Comparison of ENCODE assay signal across 1 cellular context in the genomic region with DNA sequence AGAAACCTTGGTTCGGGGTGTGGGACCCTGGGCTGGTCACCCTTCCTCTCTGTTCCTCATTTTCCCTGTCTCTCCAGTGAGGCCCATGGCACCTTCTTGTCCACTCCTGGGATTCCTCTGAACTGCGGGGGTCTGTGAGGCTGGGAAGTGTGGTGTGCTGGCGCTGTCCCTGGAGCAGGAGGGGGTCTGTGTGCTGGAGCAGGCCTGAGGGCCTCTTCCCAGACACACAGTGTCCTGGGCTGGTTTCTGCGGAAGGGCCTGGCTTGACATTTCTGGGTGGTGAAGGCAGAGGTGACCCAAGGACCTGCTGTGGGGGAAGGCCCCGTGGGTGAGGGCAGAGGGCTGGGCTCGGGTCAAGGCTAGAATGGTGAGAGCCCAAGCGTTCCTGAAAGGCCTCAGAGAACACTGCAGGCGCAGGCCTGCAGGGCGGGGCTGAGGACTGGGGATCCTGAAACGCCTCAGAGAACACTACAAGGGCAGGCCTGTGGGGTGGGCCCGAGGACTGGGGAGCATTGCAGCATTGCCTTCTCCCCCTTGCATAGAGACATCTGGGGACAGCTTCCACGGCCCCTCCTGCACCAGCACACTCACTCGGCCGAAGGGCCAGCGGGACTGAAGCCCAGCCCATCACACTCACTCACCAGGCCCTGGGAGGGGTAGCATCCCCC.
TF ChIP-seq lines count a peak whose summit lies in the region.

No MANE protein-coding gene starts in this region.

TF ChIP-seq in HepG2, 621 proteins besides CTCF, POLR2A, EP300 and RAD21 (continued from another document and continues in another):
- TF ChIP-seq, protein P1, sequence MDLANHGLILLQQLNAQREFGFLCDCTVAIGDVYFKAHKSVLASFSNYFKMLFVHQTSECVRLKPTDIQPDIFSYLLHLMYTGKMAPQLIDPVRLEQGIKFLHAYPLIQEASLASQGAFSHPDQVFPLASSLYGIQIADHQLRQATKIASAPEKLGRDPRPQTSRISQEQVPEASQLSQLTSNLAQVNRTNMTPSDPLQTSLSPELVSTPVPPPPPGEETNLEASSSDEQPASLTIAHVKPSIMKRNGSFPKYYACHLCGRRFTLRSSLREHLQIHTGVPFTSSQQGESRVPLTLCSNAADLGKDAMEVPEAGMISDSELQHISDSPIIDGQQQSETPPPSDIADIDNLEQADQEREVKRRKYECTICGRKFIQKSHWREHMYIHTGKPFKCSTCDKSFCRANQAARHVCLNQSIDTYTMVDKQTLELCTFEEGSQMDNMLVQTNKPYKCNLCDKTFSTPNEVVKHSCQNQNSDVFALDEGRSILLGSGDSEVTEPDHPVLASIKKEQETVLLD (CRISPR knock-in tag; IDR thresholded peaks at IDR 0.05; ENCODE audit: low read depth): no peak
- TF ChIP-seq, protein P2, sequence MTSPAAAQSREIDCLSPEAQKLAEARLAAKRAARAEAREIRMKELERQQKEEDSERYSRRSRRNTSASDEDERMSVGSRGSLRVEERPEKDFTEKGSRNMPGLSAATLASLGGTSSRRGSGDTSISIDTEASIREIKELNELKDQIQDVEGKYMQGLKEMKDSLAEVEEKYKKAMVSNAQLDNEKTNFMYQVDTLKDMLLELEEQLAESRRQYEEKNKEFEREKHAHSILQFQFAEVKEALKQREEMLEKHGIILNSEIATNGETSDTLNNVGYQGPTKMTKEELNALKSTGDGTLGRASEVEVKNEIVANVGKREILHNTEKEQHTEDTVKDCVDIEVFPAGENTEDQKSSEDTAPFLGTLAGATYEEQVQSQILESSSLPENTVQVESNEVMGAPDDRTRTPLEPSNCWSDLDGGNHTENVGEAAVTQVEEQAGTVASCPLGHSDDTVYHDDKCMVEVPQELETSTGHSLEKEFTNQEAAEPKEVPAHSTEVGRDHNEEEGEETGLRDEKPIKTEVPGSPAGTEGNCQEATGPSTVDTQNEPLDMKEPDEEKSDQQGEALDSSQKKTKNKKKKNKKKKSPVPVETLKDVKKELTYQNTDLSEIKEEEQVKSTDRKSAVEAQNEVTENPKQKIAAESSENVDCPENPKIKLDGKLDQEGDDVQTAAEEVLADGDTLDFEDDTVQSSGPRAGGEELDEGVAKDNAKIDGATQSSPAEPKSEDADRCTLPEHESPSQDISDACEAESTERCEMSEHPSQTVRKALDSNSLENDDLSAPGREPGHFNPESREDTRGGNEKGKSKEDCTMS (CRISPR knock-in tag; conservative IDR thresholded peaks at IDR 0.05): no peak
- no peak for TF ChIP-seq SOX13 (IDR thresholded peaks at IDR 0.05)
- peak in 1 of 2 experiments; percentile 47; a peak in 2 of 4 replicates for TF ChIP-seq SOX13 (CRISPR knock-in tag; conservative IDR thresholded peaks at IDR 0.05 in 1 of 2, IDR thresholded peaks at IDR 0.05 in 1 of 2)
- no peak for TF ChIP-seq MAFF (IDR thresholded peaks at IDR 0.05; ENCODE audit: low read depth, low read length)
- peak; percentile 50 for TF ChIP-seq AGO2 (optimal IDR thresholded peaks at IDR 0.05; ENCODE audit: low read depth, low read length)
- TF ChIP-seq, protein P3, sequence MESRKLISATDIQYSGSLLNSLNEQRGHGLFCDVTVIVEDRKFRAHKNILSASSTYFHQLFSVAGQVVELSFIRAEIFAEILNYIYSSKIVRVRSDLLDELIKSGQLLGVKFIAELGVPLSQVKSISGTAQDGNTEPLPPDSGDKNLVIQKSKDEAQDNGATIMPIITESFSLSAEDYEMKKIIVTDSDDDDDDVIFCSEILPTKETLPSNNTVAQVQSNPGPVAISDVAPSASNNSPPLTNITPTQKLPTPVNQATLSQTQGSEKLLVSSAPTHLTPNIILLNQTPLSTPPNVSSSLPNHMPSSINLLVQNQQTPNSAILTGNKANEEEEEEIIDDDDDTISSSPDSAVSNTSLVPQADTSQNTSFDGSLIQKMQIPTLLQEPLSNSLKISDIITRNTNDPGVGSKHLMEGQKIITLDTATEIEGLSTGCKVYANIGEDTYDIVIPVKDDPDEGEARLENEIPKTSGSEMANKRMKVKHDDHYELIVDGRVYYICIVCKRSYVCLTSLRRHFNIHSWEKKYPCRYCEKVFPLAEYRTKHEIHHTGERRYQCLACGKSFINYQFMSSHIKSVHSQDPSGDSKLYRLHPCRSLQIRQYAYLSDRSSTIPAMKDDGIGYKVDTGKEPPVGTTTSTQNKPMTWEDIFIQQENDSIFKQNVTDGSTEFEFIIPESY (CRISPR knock-in tag; IDR thresholded peaks at IDR 0.05): no peak
- peak; percentile 74; the same call in 1 of the 2 replicates for TF ChIP-seq HNRNPL (IDR thresholded peaks at IDR 0.05; ENCODE audit: low read depth, low read length)
- TF ChIP-seq SRSF1 (optimal IDR thresholded peaks at IDR 0.05; ENCODE audit: low read depth, low read length): peak; percentile 50
- TF ChIP-seq, protein P4, sequence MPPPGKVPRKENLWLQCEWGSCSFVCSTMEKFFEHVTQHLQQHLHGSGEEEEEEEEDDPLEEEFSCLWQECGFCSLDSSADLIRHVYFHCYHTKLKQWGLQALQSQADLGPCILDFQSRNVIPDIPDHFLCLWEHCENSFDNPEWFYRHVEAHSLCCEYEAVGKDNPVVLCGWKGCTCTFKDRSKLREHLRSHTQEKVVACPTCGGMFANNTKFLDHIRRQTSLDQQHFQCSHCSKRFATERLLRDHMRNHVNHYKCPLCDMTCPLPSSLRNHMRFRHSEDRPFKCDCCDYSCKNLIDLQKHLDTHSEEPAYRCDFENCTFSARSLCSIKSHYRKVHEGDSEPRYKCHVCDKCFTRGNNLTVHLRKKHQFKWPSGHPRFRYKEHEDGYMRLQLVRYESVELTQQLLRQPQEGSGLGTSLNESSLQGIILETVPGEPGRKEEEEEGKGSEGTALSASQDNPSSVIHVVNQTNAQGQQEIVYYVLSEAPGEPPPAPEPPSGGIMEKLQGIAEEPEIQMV (CRISPR knock-in tag; IDR thresholded peaks at IDR 0.05; ENCODE audit: low read depth): no peak
- TF ChIP-seq, protein P5, sequence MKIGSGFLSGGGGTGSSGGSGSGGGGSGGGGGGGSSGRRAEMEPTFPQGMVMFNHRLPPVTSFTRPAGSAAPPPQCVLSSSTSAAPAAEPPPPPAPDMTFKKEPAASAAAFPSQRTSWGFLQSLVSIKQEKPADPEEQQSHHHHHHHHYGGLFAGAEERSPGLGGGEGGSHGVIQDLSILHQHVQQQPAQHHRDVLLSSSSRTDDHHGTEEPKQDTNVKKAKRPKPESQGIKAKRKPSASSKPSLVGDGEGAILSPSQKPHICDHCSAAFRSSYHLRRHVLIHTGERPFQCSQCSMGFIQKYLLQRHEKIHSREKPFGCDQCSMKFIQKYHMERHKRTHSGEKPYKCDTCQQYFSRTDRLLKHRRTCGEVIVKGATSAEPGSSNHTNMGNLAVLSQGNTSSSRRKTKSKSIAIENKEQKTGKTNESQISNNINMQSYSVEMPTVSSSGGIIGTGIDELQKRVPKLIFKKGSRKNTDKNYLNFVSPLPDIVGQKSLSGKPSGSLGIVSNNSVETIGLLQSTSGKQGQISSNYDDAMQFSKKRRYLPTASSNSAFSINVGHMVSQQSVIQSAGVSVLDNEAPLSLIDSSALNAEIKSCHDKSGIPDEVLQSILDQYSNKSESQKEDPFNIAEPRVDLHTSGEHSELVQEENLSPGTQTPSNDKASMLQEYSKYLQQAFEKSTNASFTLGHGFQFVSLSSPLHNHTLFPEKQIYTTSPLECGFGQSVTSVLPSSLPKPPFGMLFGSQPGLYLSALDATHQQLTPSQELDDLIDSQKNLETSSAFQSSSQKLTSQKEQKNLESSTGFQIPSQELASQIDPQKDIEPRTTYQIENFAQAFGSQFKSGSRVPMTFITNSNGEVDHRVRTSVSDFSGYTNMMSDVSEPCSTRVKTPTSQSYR (CRISPR knock-in tag; IDR thresholded peaks at IDR 0.05; ENCODE audit: borderline replicate concordance): peak; percentile 53; the same call in 1 of the 2 replicates
- 0 out of 2 replicates have a peak, but pooled peaks have one; percentile 7 for TF ChIP-seq HOXD1 (CRISPR knock-in tag; IDR thresholded peaks at IDR 0.05)
- peak; percentile 68; the same call in 1 of the 2 replicates for TF ChIP-seq ZMYM2 (CRISPR knock-in tag; IDR thresholded peaks at IDR 0.05)
- TF ChIP-seq PTBP1 (IDR thresholded peaks at IDR 0.05; ENCODE audit: low read depth, low read length, poor library complexity, severe bottlenecking): no peak
- TF ChIP-seq MEIS1 (CRISPR knock-in tag; IDR thresholded peaks at IDR 0.05; ENCODE audit: borderline replicate concordance): no peak
- no peak for TF ChIP-seq ZNF205 (CRISPR knock-in tag; IDR thresholded peaks at IDR 0.05)
- TF ChIP-seq, protein P6, sequence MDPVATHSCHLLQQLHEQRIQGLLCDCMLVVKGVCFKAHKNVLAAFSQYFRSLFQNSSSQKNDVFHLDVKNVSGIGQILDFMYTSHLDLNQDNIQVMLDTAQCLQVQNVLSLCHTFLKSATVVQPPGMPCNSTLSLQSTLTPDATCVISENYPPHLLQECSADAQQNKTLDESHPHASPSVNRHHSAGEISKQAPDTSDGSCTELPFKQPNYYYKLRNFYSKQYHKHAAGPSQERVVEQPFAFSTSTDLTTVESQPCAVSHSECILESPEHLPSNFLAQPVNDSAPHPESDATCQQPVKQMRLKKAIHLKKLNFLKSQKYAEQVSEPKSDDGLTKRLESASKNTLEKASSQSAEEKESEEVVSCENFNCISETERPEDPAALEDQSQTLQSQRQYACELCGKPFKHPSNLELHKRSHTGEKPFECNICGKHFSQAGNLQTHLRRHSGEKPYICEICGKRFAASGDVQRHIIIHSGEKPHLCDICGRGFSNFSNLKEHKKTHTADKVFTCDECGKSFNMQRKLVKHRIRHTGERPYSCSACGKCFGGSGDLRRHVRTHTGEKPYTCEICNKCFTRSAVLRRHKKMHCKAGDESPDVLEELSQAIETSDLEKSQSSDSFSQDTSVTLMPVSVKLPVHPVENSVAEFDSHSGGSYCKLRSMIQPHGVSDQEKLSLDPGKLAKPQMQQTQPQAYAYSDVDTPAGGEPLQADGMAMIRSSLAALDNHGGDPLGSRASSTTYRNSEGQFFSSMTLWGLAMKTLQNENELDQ (CRISPR knock-in tag; IDR thresholded peaks at IDR 0.05; ENCODE audit: borderline replicate concordance): no peak
- TF ChIP-seq NCOA5 (CRISPR knock-in tag; IDR thresholded peaks at IDR 0.05): no peak
- no peak for TF ChIP-seq ZMAT5 (CRISPR knock-in tag; IDR thresholded peaks at IDR 0.05; ENCODE audit: borderline replicate concordance, low read depth)
- TF ChIP-seq STAG1 (CRISPR knock-in tag; IDR thresholded peaks at IDR 0.05): peak; percentile 24
- TF ChIP-seq ZFX (CRISPR knock-in tag; IDR thresholded peaks at IDR 0.05; ENCODE audit: low read depth): peak; percentile 95
- 0 out of 2 replicates have a peak, but pooled peaks have one; percentile 53 for TF ChIP-seq SAFB2 (CRISPR knock-in tag; IDR thresholded peaks at IDR 0.05; ENCODE audit: borderline replicate concordance, low read depth)
- no peak for TF ChIP-seq CC2D1A (CRISPR knock-in tag; IDR thresholded peaks at IDR 0.05)
- TF ChIP-seq GMEB1 (CRISPR knock-in tag; IDR thresholded peaks at IDR 0.05; ENCODE audit: borderline replicate concordance): 0 out of 2 replicates have a peak, but pooled peaks have one; percentile 6
- TF ChIP-seq ZNF83 (CRISPR knock-in tag; IDR thresholded peaks at IDR 0.05; ENCODE audit: borderline replicate concordance): 0 out of 2 replicates have a peak, but pooled peaks have one; percentile 9
- TF ChIP-seq, protein P7, sequence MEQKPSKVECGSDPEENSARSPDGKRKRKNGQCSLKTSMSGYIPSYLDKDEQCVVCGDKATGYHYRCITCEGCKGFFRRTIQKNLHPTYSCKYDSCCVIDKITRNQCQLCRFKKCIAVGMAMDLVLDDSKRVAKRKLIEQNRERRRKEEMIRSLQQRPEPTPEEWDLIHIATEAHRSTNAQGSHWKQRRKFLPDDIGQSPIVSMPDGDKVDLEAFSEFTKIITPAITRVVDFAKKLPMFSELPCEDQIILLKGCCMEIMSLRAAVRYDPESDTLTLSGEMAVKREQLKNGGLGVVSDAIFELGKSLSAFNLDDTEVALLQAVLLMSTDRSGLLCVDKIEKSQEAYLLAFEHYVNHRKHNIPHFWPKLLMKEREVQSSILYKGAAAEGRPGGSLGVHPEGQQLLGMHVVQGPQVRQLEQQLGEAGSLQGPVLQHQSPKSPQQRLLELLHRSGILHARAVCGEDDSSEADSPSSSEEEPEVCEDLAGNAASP (CRISPR knock-in tag; IDR thresholded peaks at IDR 0.05; ENCODE audit: borderline replicate concordance): peak; percentile 84; the same call in 1 of the 2 replicates
- no peak for TF ChIP-seq PLSCR1 (CRISPR knock-in tag; IDR thresholded peaks at IDR 0.05; ENCODE audit: borderline replicate concordance)
- TF ChIP-seq, protein P8, sequence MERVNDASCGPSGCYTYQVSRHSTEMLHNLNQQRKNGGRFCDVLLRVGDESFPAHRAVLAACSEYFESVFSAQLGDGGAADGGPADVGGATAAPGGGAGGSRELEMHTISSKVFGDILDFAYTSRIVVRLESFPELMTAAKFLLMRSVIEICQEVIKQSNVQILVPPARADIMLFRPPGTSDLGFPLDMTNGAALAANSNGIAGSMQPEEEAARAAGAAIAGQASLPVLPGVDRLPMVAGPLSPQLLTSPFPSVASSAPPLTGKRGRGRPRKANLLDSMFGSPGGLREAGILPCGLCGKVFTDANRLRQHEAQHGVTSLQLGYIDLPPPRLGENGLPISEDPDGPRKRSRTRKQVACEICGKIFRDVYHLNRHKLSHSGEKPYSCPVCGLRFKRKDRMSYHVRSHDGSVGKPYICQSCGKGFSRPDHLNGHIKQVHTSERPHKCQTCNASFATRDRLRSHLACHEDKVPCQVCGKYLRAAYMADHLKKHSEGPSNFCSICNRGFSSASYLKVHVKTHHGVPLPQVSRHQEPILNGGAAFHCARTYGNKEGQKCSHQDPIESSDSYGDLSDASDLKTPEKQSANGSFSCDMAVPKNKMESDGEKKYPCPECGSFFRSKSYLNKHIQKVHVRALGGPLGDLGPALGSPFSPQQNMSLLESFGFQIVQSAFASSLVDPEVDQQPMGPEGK (CRISPR knock-in tag; IDR thresholded peaks at IDR 0.05): peak; percentile 25
- peak; percentile 62 for TF ChIP-seq PPARG (CRISPR knock-in tag; conservative IDR thresholded peaks at IDR 0.05)
- peak; percentile 60; the same call in 1 of the 2 replicates for TF ChIP-seq KAT7 (CRISPR knock-in tag; IDR thresholded peaks at IDR 0.05; ENCODE audit: borderline replicate concordance)
- no peak; the same call in 1 of the 2 replicates for TF ChIP-seq EEA1 (CRISPR knock-in tag; IDR thresholded peaks at IDR 0.05; ENCODE audit: borderline replicate concordance)
- 0 out of 2 replicates have a peak, but pooled peaks have one; percentile 27 for TF ChIP-seq ZNF782 (CRISPR knock-in tag; IDR thresholded peaks at IDR 0.05; ENCODE audit: borderline replicate concordance)
- no peak for TF ChIP-seq ZNF724P (CRISPR knock-in tag; IDR thresholded peaks at IDR 0.05; ENCODE audit: borderline replicate concordance)
